Comparison of ENCODE assay signal across 18 cellular contexts in the genomic region with DNA sequence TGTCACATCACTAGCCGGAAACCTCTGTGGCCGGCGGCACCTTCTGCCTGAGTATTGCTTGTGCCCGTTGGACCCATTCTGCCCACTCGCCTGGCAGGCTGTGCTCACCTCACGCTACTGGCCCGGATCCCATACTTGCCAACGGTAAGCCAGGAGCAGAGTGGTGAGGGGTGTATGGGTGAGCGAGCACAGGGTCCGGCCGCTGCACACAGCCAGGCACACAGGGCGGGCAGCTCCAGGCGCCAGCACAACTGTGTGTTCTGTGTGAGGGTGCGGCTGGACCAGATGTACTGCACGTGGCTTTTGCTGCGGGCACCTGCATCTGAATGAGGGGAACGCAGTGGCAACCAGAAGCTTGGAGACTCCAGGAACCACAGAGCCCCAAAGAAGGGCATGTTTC.
"Had no signal": no experiment of that assay in that cellular context is flagged by ENCODE, and none has a peak within 500 bp of the region (broad histone marks: within the 10 kb centered on the region; RNA-seq: fewer than 3 reads in every experiment).

No MANE protein-coding gene starts in this region.

- ATAC-seq: left lung; mucosa of descending colon; stimulated activated memory B cell treated with anti-CD40 and anti-IgM and Interleukin-4, amounts not matched to agents 10 μg/mL and 1 μg/mL and 100 μg/mL, for 72 hours; stimulated activated naive CD8-positive, alpha-beta T cell treated with anti-CD3 and anti-CD28 coated beads, Interleukin-15, Interleukin-2, amounts not matched to agents 100 U/mL and 50 U/mL, for 24 hours had no signal

- H2AFZ ChIP-seq: parathyroid adenoma had no signal

- H3K27me3 ChIP-seq: dorsolateral prefrontal cortex, left lung, sigmoid colon, tibial nerve, vagina had no signal

- H3K9ac ChIP-seq: parathyroid adenoma had no signal

- H3K27ac ChIP-seq: dorsolateral prefrontal cortex, left lung, parathyroid adenoma, sigmoid colon, thoracic aorta, tibial nerve, vagina had no signal

- H3K79me2 ChIP-seq: parathyroid adenoma had no signal

- FAIRE-seq: frontal cortex, keratinocyte had no signal

- H3K4me1 ChIP-seq: left lung, parathyroid adenoma, sigmoid colon, tibial nerve, vagina had no signal

- H3K9me3 ChIP-seq: mucosa of descending colon, sigmoid colon, thoracic aorta, tibial nerve, vagina had no signal

- H3K4me3 ChIP-seq: dorsolateral prefrontal cortex, left lung, mucosa of descending colon, sigmoid colon, thoracic aorta, tibial nerve, vagina had no signal

- DNase-seq: cortex of kidney; dorsolateral prefrontal cortex; effector CD4-positive, alpha-beta T cell; mesenchymal stem cell; naive B cell; sigmoid colon; stimulated activated CD4-positive, alpha-beta T cell treated with anti-CD3 and anti-CD28 coated beads, Interleukin-4, amount 100 ng/mL, for 4 hours; stimulated activated naive CD8-positive, alpha-beta T cell treated with anti-CD3 and anti-CD28 coated beads, Interleukin-15, Interleukin-2, amounts not matched to agents 100 U/mL and 50 U/mL, for 24 hours; substantia nigra had no signal

- H3K36me3 ChIP-seq: left lung, sigmoid colon, thoracic aorta, tibial nerve, vagina had no signal
